10 cellular contexts compared by ENCODE assay signal in the genomic region with DNA sequence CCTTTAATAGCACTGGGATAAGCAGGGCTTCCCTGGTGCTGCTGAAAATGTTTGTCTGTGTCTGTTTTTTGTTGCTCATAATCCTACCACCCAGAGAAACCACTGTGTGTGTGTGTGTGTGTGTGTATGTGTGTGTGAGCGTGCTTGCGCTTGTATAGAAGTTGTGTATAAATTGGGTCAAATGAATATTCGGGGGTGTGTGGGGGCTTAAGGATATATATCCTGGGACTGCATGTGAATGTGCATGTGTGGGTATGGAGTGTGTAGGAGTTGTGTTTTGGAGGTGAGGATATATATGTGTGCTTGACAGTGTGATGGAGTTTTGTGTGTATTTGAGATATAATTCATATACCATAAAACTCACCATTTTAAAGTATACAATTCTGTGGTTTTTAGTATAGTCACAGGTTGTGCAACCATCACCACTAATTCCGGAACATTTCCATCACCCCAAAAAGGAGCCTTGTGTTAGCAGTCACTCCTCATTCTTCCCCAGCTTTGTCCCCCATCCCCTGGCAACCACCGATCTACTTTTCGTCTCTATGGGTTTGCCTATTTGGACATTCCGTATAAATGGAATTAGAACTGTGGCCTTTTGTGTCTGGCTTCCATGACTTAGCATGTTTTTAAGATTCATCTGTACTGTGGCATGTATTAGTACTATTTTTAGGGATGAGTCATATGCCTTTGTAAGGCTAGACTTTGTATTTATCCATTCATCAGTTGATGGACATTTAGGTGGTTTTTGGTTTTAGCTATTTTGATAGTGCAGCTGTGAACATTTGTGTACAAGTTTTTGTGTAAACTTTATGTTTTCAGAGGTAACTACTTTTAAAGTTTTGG. TPM values are rescaled to one million over a fixed set of nuclear protein-coding genes. Genes with fewer than 3 reads are reported as not detected.
DNase-seq lines count a peak whose midpoint lies in the region; ATAC-seq and TF ChIP-seq lines count a peak whose summit lies in the region.
"Had no signal": no experiment of that assay in that cellular context is flagged by ENCODE, and none has a peak within 500 bp of the region (broad histone marks: within the 10 kb centered on the region; RNA-seq: fewer than 3 reads in every experiment).

No MANE protein-coding gene starts in this region.

- DNase-seq in GM03348 (ENCODE audit: low spot score) (peak; percentile 48), RWPE1 (ENCODE audit: low spot score) (peak; percentile 23), fibroblast of the aortic adventitia (ENCODE audit: low read depth) (peak; percentile 75), skeletal muscle cell (ENCODE audit: low read depth) (peak; percentile 54), NCI-H2196 (lab: John Stamatoyannopoulos, UW; ENCODE audit: unreplicated experiment) (no peak), SJCRH30 (no peak), activated T-cell treated with anti-CD3 and anti-CD28 coated beads for 4 hours (no peak)
- DNase-seq: Peyer's patch had no signal

- H3K4me1 ChIP-seq in SJCRH30: peaks cover 14% of the 10 kb centered on the region; the same call in 1 of the 2 replicates
- H3K4me1 ChIP-seq: Peyer's patch had no signal

- H3K4me3 ChIP-seq in fibroblast of the aortic adventitia (ENCODE audit: low read depth, low read length) (no peak overlapping the region), skeletal muscle cell (ENCODE audit: low read depth, low read length) (no peak overlapping the region), SJCRH30 (no peak overlapping the region)
- H3K4me3 ChIP-seq: Peyer's patch had no signal

- no peaks in the 10 kb centered on the region for H3K9me3 ChIP-seq in SJCRH30 (replicated peaks)
- H3K9me3 ChIP-seq: Peyer's patch had no signal

- TF ChIP-seq CTCF in RWPE1 (conservative IDR thresholded peaks at IDR 0.05; ENCODE audit: low read depth): no peak
- TF ChIP-seq CTCF in fibroblast of the aortic adventitia (IDR thresholded peaks at IDR 0.05; ENCODE audit: insufficient read depth, low read length): no peak

- CTCF ChIA-PET in RWPE1 (lab: Yijun Ruan, JAX): interaction anchor here (0.6 kb wide), 1 partner anchor 258 kb away, joined by 7 read pairs; no protein-coding TSS in a partner anchor

- POLR2A ChIA-PET in RWPE1 (lab: Yijun Ruan, JAX; ENCODE audit: low non-redundant PET): no interaction called here

- H3K27ac ChIP-seq in RWPE1: no peak overlapping the region
- H3K27ac ChIP-seq in SJCRH30: no peak overlapping the region

- H3K36me3 ChIP-seq in SJCRH30: no peaks in the 10 kb centered on the region
- H3K36me3 ChIP-seq: Peyer's patch had no signal

- H3K27me3 ChIP-seq in SJCRH30: no peaks in the 10 kb centered on the region
- H3K27me3 ChIP-seq: Peyer's patch had no signal

- ATAC-seq in HG02642 (IDR thresholded peaks at IDR 0.05; ENCODE audit: poor library complexity, unreplicated experiment): no peak

RNA-seq across cellular contexts. Expression of gene TCTN1, which starts 25.6 kb away (rescaled TPM):
- 46.3 and 80.4 TPM in 2 replicates for total RNA-seq in fibroblast of the aortic adventitia (ENCODE audit: low replicate concordance)
- total RNA-seq in SJCRH30 (2014; rRNA removed; shearing (Covaris generic)): 15.1 and 15.7 TPM in 2 replicates

RNA-seq across cellular contexts. Expression of gene HVCN1, which starts 49.4 kb away (rescaled TPM):
- 0.74 and 2.6 TPM in 2 replicates for total RNA-seq in fibroblast of the aortic adventitia (ENCODE audit: low replicate concordance)
- total RNA-seq in SJCRH30 (2014; rRNA removed; shearing (Covaris generic)): 2.7 and 2.8 TPM in 2 replicates
- total RNA-seq: G401 had no signal

RNA-seq across cellular contexts. Expression of gene PPTC7, which starts 56.4 kb away (rescaled TPM):
- 6.1 and 11.9 TPM in 2 replicates for total RNA-seq in fibroblast of the aortic adventitia (ENCODE audit: low replicate concordance)
- total RNA-seq in SJCRH30 (2014; rRNA removed; shearing (Covaris generic)): 6.6 and 6.9 TPM in 2 replicates

Comparison
In these comparisons a context has a peak if more than half of its experiments do, and no peak if none do; other contexts are left out.
1. DNase-seq: peak in GM03348 (single experiment), RWPE1 (single experiment), fibroblast of the aortic adventitia (single experiment) and skeletal muscle cell (single experiment); none in NCI-H2196 (single experiment), SJCRH30 (0 of 2) and activated T-cell treated with anti-CD3 and anti-CD28 coated beads for 4 hours (single experiment).